10 cellular contexts compared by ENCODE assay signal in genomic region chr13:40563350-40564125, GRCh38.
DNase-seq lines count a peak whose midpoint lies in the region; ATAC-seq and TF ChIP-seq lines count a peak whose summit lies in the region.
"Had no signal": no experiment of that assay in that cellular context is flagged by ENCODE, and none has a peak within 500 bp of the region (broad histone marks: within the 10 kb centered on the region; RNA-seq: fewer than 3 reads in every experiment).

No MANE protein-coding gene starts in this region.

- intact Hi-C loops in CD8-positive, alpha-beta T cell (cut with DNase I, micrococcal nuclease), result loop anchor here (2.0 to 10.0 kb wide), 3 partner anchors 17 to 176 kb away; partner anchors contain the start of gene FOXO1 (in 1 of the 2)
- intact Hi-C loops in OCI-LY7 (cut with micrococcal nuclease; ENCODE audit: unreplicated experiment) (no loop called here), esophagus squamous epithelium (cut with DNase I) (no loop called here)

- no peak overlapping the region for H3K27ac ChIP-seq in CD8-positive, alpha-beta T cell (ENCODE audit: low read depth, low read length)
- no peak overlapping the region for H3K27ac ChIP-seq in OCI-LY7 (ENCODE audit: low read depth, low read length, poor library complexity, severe bottlenecking)
- peak overlapping the region in 3 of 4 donors; percentile 6 to 81 (median 66) for H3K27ac ChIP-seq in esophagus squamous epithelium
- H3K27ac ChIP-seq in neural progenitor cell, result no peak overlapping the region

- peaks cover 25% of the 10 kb centered on the region for H3K36me3 Mint-ChIP-seq in CD8-positive, alpha-beta T cell
- peaks cover 12% of the 10 kb centered on the region for H3K36me3 Mint-ChIP-seq in neural progenitor cell

- H3F3A ChIP-seq in neural progenitor cell (ENCODE audit: low read depth), result no peaks in the 10 kb centered on the region

- H4K20me1 ChIP-seq in OCI-LY7 (ENCODE audit: insufficient read depth, low read length), result peaks cover 8% of the 10 kb centered on the region; the same call in 1 of the 2 replicates
- no peaks in the 10 kb centered on the region for H4K20me1 ChIP-seq in neural progenitor cell (ENCODE audit: low read depth)

- no peaks in the 10 kb centered on the region for H3K27me3 Mint-ChIP-seq in CD8-positive, alpha-beta T cell (ENCODE audit: low read depth)
- H3K27me3 Mint-ChIP-seq in neural progenitor cell (ENCODE audit: insufficient read depth, low read depth), result peaks cover 3% of the 10 kb centered on the region

- peaks cover 76% of the 10 kb centered on the region for H3K4me1 ChIP-seq in CD8-positive, alpha-beta T cell (ENCODE audit: insufficient read depth, low read length)
- peaks cover 62% of the 10 kb centered on the region for H3K4me1 ChIP-seq in OCI-LY7 (ENCODE audit: insufficient read depth, low read length, poor library complexity, severe bottlenecking)
- H3K4me1 ChIP-seq in esophagus squamous epithelium, result peaks cover 5 to 84% (median 44%) of the 10 kb centered on the region in 3 donors
- H3K4me1 ChIP-seq in neural progenitor cell, result peaks cover 3% of the 10 kb centered on the region

- H3K9me3 ChIP-seq in CD8-positive, alpha-beta T cell (ENCODE audit: low read length), result no peaks in the 10 kb centered on the region
- no peaks in the 10 kb centered on the region for H3K9me3 ChIP-seq in OCI-LY7 (ENCODE audit: low read length)
- no peaks in the 10 kb centered on the region for H3K9me3 ChIP-seq in esophagus squamous epithelium
- H3K9me3 ChIP-seq in neural progenitor cell (ENCODE audit: low read depth), result no peaks in the 10 kb centered on the region

- TF ChIP-seq CTCF in CD8-positive, alpha-beta T cell (IDR thresholded peaks at IDR 0.05), result no peak
- TF ChIP-seq CTCF in OCI-LY7 (conservative IDR thresholded peaks at IDR 0.05; ENCODE audit: low read length) (no peak), esophagus squamous epithelium (IDR thresholded peaks at IDR 0.05) (no peak), neural progenitor cell (IDR thresholded peaks at IDR 0.05) (no peak)

- H3K9me3 Mint-ChIP-seq in CD8-positive, alpha-beta T cell, result no peaks in the 10 kb centered on the region
- H3K9me3 Mint-ChIP-seq in neural progenitor cell, result no peaks in the 10 kb centered on the region
- H3K9me3 Mint-ChIP-seq: dendritic cell treated with granulocyte-macrophage colony-stimulating factor and Interleukin-4, amounts not matched to agents 40 ng/mL and 50 ng/mL, for 4 days had no signal

- peaks cover 87% of the 10 kb centered on the region for H3K4me1 Mint-ChIP-seq in CD8-positive, alpha-beta T cell (ENCODE audit: low read depth)
- peaks cover 32% of the 10 kb centered on the region for H3K4me1 Mint-ChIP-seq in neural progenitor cell

- H3K4me2 ChIP-seq in OCI-LY7 (ENCODE audit: low read length), result peak overlapping the region; percentile 63
- no peak overlapping the region for H3K4me2 ChIP-seq in neural progenitor cell

- no peak overlapping the region for H3K9ac ChIP-seq in neural progenitor cell

- H3K4me3 Mint-ChIP-seq in CD8-positive, alpha-beta T cell, result peak overlapping the region; percentile 58
- H3K4me3 Mint-ChIP-seq in neural progenitor cell, result no peak overlapping the region
- H3K4me3 Mint-ChIP-seq: dendritic cell treated with granulocyte-macrophage colony-stimulating factor and Interleukin-4, amounts not matched to agents 40 ng/mL and 50 ng/mL, for 4 days had no signal

- no peak for DNase-seq in CD8-positive, alpha-beta T cell
- DNase-seq in OCI-LY7 (ENCODE audit: low spot score) (no peak), esophagus squamous epithelium (lab: John Stamatoyannopoulos, UW) (no peak), neural progenitor cell (ENCODE audit: low spot score) (peak; percentile 10), NCI-H2029 treated with DMSO at 0.1 percent for 48 hours (lab: John Stamatoyannopoulos, UW) (no peak), NCI-H2196 (lab: John Stamatoyannopoulos, UW; ENCODE audit: unreplicated experiment) (no peak), NCI-H526 treated with DMSO at 0.1 percent for 48 hours (lab: John Stamatoyannopoulos, UW) (no peak)
- DNase-seq: NCI-H146 had no signal

- BruUV-seq in OCI-LY7 (replicated peaks; lab: Mats Ljungman, UMichigan), result no TSS peak

- TF ChIP-seq POLR2A in esophagus squamous epithelium (IDR thresholded peaks at IDR 0.05), result no peak

- H3K27me3 ChIP-seq in CD8-positive, alpha-beta T cell (ENCODE audit: insufficient read depth, low read length), result no peaks in the 10 kb centered on the region
- no peaks in the 10 kb centered on the region for H3K27me3 ChIP-seq in esophagus squamous epithelium
- H3K27me3 ChIP-seq in neural progenitor cell, result no peaks in the 10 kb centered on the region

- H3K36me3 ChIP-seq in CD8-positive, alpha-beta T cell (ENCODE audit: insufficient read depth, low read length), result peaks cover 13% of the 10 kb centered on the region
- H3K36me3 ChIP-seq in OCI-LY7 (ENCODE audit: insufficient read depth, low read length) (peaks cover 28% of the 10 kb centered on the region), esophagus squamous epithelium (peaks cover 0 to 20% (median 0%) of the 10 kb centered on the region in 3 donors), neural progenitor cell (no peaks in the 10 kb centered on the region)

- peaks cover 99% of the 10 kb centered on the region for H3K79me2 ChIP-seq in OCI-LY7 (ENCODE audit: insufficient read depth, low read depth, low read length)
- peaks cover 2% of the 10 kb centered on the region for H3K79me2 ChIP-seq in neural progenitor cell (ENCODE audit: low read depth)

- 73 to 76% methylated on average over 12 to 13 of the region's 14 CpGs for WGBS in esophagus squamous epithelium, 2 donors

- H2AFZ ChIP-seq in OCI-LY7 (ENCODE audit: low read length) (no peak overlapping the region), neural progenitor cell (replicated peaks) (no peak overlapping the region)

- H3K4me3 ChIP-seq in CD8-positive, alpha-beta T cell (ENCODE audit: low read depth, low read length), result no peak overlapping the region
- no peak overlapping the region for H3K4me3 ChIP-seq in OCI-LY7 (ENCODE audit: low read depth, low read length, poor library complexity, severe bottlenecking)
- peak overlapping the region in 1 of 4 donors; percentile 26 for H3K4me3 ChIP-seq in esophagus squamous epithelium
- no peak overlapping the region for H3K4me3 ChIP-seq in neural progenitor cell

- H3K27ac Mint-ChIP-seq in CD8-positive, alpha-beta T cell, result peak overlapping the region; percentile 83
- peak overlapping the region; percentile 94 for H3K27ac Mint-ChIP-seq in neural progenitor cell
- H3K27ac Mint-ChIP-seq: dendritic cell treated with granulocyte-macrophage colony-stimulating factor and Interleukin-4, amounts not matched to agents 40 ng/mL and 50 ng/mL, for 4 days had no signal

- CTCF ChIA-PET in CD8-positive, alpha-beta T cell (lab: Charles Lee), result interaction anchor here (1.0 to 1.1 kb wide), 2 partner anchors 84 to 119 kb away, joined by 3 to 5 read pairs; no protein-coding TSS in a partner anchor
- CTCF ChIA-PET in OCI-LY7 (lab: Charles Lee; ENCODE audit: unreplicated experiment), result no interaction called here

- no peak for ATAC-seq in CD8-positive, alpha-beta T cell
- ATAC-seq in GM18909 (IDR thresholded peaks at IDR 0.05; ENCODE audit: poor library complexity, unreplicated experiment), result no peak

- no peaks in the 10 kb centered on the region for H3K9me2 ChIP-seq in OCI-LY7 (ENCODE audit: insufficient read depth, low read length)

- POLR2A ChIA-PET in CD8-positive, alpha-beta T cell (lab: Charles Lee), result interaction anchor here (0.8 to 1.3 kb wide), 3 partner anchors 19 to 374 kb away, joined by 3 to 5 read pairs (median 5); no protein-coding TSS in a partner anchor
- POLR2A ChIA-PET in OCI-LY7 (lab: Charles Lee), result interaction anchor here (1.0 to 6.0 kb wide), 11 partner anchors 7 to 131 kb away, joined by 3 to 25 read pairs (median 6); no protein-coding TSS in a partner anchor

Comparison
In these comparisons a context has a peak if more than half of its experiments do, and no peak if none do; other contexts are left out.
1. H3K27ac ChIP-seq: peak in esophagus squamous epithelium (3 of 4); none in CD8-positive, alpha-beta T cell (single experiment), OCI-LY7 (single experiment) and neural progenitor cell (single experiment).
2. intact Hi-C loops: an anchor here in CD8-positive, alpha-beta T cell (2.0 to 10.0 kb wide); none called in OCI-LY7 and esophagus squamous epithelium.